ENCODE assay signal across 11 cellular contexts in genomic region chr1:8497196-8497878, GRCh38.
DNase-seq lines count a peak whose midpoint lies in the region; ATAC-seq, FAIRE-seq and TF ChIP-seq lines count a peak whose summit lies in the region.
"Had no signal": no experiment of that assay in that cellular context is flagged by ENCODE, and none has a peak within 500 bp of the region (broad histone marks: within the 10 kb centered on the region; RNA-seq: fewer than 3 reads in every experiment).

No MANE protein-coding gene starts in this region.

- in situ Hi-C loops in K562 (cut with MboI) = no loop called here

- H3K9me1 ChIP-seq in K562 (ENCODE audit: control insufficient read depth, insufficient read depth, low read length) = no peaks in the 10 kb centered on the region

- H3K9ac ChIP-seq in K562 (ENCODE audit: insufficient read depth in 1 of 2, low read depth in 2 of 2, low read length in 2 of 2) = no peak overlapping the region

- no peaks in the 10 kb centered on the region for H4K20me1 ChIP-seq in K562 (replicated peaks; ENCODE audit: control insufficient read depth, insufficient read depth, low read length)

- no peak overlapping the region for H3K4me3 ChIP-seq in K562

- no peak for TF ChIP-seq RAD21 in K562 (CRISPR knock-in tag; conservative IDR thresholded peaks at IDR 0.05 in 1 of 2, IDR thresholded peaks at IDR 0.05 in 1 of 2)

- ATAC-seq in Right ventricle myocardium inferior = peak; percentile 81
- ATAC-seq in K562 = no peak
- ATAC-seq in left lobe of liver = peak; percentile 91
- no peak for ATAC-seq in HG02763 (IDR thresholded peaks at IDR 0.05; ENCODE audit: unreplicated experiment)

- H3K79me2 ChIP-seq in K562 (ENCODE audit: control insufficient read depth, insufficient read depth, low read length) = no peaks in the 10 kb centered on the region

- no peak overlapping the region for H3K27ac ChIP-seq in K562 (ENCODE audit: extremely low read depth, low read depth, low read length)
- H3K27ac ChIP-seq: C4-2B had no signal

- BruUV-seq in K562 (replicated peaks; lab: Mats Ljungman, UMichigan) = no TSS peak

- FAIRE-seq in K562 (lab: Jason Lieb, UNC) = no peak

- no peak for TF ChIP-seq EP300 in K562 (IDR thresholded peaks at IDR 0.05; ENCODE audit: low read length)

- no peak overlapping the region for H2AFZ ChIP-seq in K562 (ENCODE audit: low read depth, low read length)

- no peaks in the 10 kb centered on the region; a peak in 1 of 5 replicates for H3K4me1 ChIP-seq in K562 (replicated peaks in 1 of 2; ENCODE audit: control insufficient read depth in 2 of 2, insufficient read depth in 2 of 2, low read length in 2 of 2)

- intact Hi-C loops in Right ventricle myocardium inferior (cut with DNase I) (no loop called here), cardiac septum (cut with DNase I) (no loop called here), K562 (cut with micrococcal nuclease) (no loop called here)

- H3K36me3 ChIP-seq in K562 (ENCODE audit: control insufficient read depth, insufficient read depth, low read length) = peaks cover 50% of the 10 kb centered on the region

- no peaks in the 10 kb centered on the region for H3K27me3 ChIP-seq in K562 (ENCODE audit: control insufficient read depth in 2 of 2, insufficient read depth in 2 of 2, low read length in 2 of 2)

- TF ChIP-seq CTCF in K562 (IDR thresholded peaks at IDR 0.05 in 2 of 3, conservative IDR thresholded peaks at IDR 0.05 in 1 of 3; ENCODE audit: insufficient read depth in 2 of 3, low read depth in 1 of 3, low read length in 3 of 3) = no peak

- CTCF ChIA-PET in K562 (lab: Yijun Ruan, JAX; ENCODE audit: low intra/inter-chr PET ratio) = no interaction called here

- WGBS in K562 (ENCODE audit: insufficient coverage, low coverage, missing lambda C conversion rate) = 72% methylated on average over 3 of the region's 3 CpGs

- H3K9me3 ChIP-seq in K562 (replicated peaks; ENCODE audit: control insufficient read depth, insufficient read depth, low read depth, low read length) = no peaks in the 10 kb centered on the region

- H3K4me2 ChIP-seq in K562 (ENCODE audit: insufficient read depth, low read length) = no peak overlapping the region

- no peak for DNase-seq in Right ventricle myocardium inferior (ENCODE audit: missing footprints)
- DNase-seq in cardiac septum (ENCODE audit: low spot score) = no peak
- DNase-seq in K562 (ENCODE audit: extremely low read depth in 1 of 4, low spot score in 3 of 4) = no peak
- no peak for DNase-seq in left lobe of liver (ENCODE audit: low spot score)
- DNase-seq in retina = no peak
- no peak for DNase-seq in NCI-H748 treated with DMSO at 0.1 percent for 48 hours (lab: John Stamatoyannopoulos, UW)
- DNase-seq in SIG-M5 (lab: John Stamatoyannopoulos, UW) = no peak
- DNase-seq: activated CD8-positive, alpha-beta memory T cell treated with anti-CD3 and anti-CD28 coated beads for 24 hours; NCI-H1436 treated with DMSO at 0.1 percent for 48 hours had no signal

- POLR2A ChIA-PET in K562 (lab: Yijun Ruan, JAX) = interaction anchor here (0.9 to 1.3 kb wide), 3 partner anchors 11 to 29 kb away, joined by 3 read pairs; no protein-coding TSS in a partner anchor

- TF ChIP-seq POLR2A in K562 (conservative IDR thresholded peaks at IDR 0.05) = no peak

TF ChIP-seq in K562, 482 proteins besides CTCF, POLR2A, EP300 and RAD21:
- TF ChIP-seq CEBPB (tag; IDR thresholded peaks at IDR 0.05) = peak; percentile 92
- peak; percentile 24; the same call in 1 of the 2 replicates for TF ChIP-seq ATF3 (IDR thresholded peaks at IDR 0.05)
- TF ChIP-seq ATF3 (CRISPR knock-in tag; conservative IDR thresholded peaks at IDR 0.05) = no peak
- no peak for TF ChIP-seq CEBPG (CRISPR knock-in tag; IDR thresholded peaks at IDR 0.05)
- TF ChIP-seq CEBPG (tag; conservative IDR thresholded peaks at IDR 0.05 in 1 of 2, IDR thresholded peaks at IDR 0.05 in 1 of 2) = peak; percentile 38 to 86; a peak in 2 of 4 replicates
- TF ChIP-seq CCNT2 (IDR thresholded peaks at IDR 0.05; ENCODE audit: borderline replicate concordance, extremely low read depth, insufficient read length, low read depth, low read length) = no peak
- no peak for TF ChIP-seq SMARCC2 (IDR thresholded peaks at IDR 0.05; ENCODE audit: low read depth)
- TF ChIP-seq FOSL1 (tag; conservative IDR thresholded peaks at IDR 0.05) = peak; percentile 39; the same call in 1 of the 2 replicates
- TF ChIP-seq TRIM24 (IDR thresholded peaks at IDR 0.05) = 0 out of 4 replicates have a peak, but pooled peaks of 1 of the 2 experiments have one; percentile 17

Comparison
In these comparisons a context has a peak if more than half of its experiments do, and no peak if none do; other contexts are left out.
1. ATAC-seq: peak in Right ventricle myocardium inferior (single experiment) and left lobe of liver (single experiment); none in K562 (single experiment) and HG02763 (single experiment).